ENCODE assay signal across 11 cellular contexts in genomic region chr17:18041776-18042175, GRCh38. TPM values are rescaled to one million over a fixed set of nuclear protein-coding genes. Genes with fewer than 3 reads are reported as not detected.
A peak's percentile ranks its signal among the peaks of the same experiment; 100 is the strongest.
DNase-seq lines count a peak whose midpoint lies in the region; TF ChIP-seq lines count a peak whose summit lies in the region.
"Had no signal": no experiment of that assay in that cellular context is flagged by ENCODE, and none has a peak within 500 bp of the region (broad histone marks: within the 10 kb centered on the region; RNA-seq: fewer than 3 reads in every experiment).

No MANE protein-coding gene starts in this region.

- H3K36me3 ChIP-seq in DOHH2 (ENCODE audit: control insufficient read depth, low read length) (peaks cover 31% of the 10 kb centered on the region), Loucy (ENCODE audit: insufficient read depth, low read length) (no peaks in the 10 kb centered on the region; the same call in 1 of the 2 replicates), neural progenitor cell (no peaks in the 10 kb centered on the region), ovary (no peaks in the 10 kb centered on the region)

- H3K27me3 ChIP-seq in DOHH2 (ENCODE audit: control insufficient read depth, low read length), result no peaks in the 10 kb centered on the region
- H3K27me3 ChIP-seq in Loucy (ENCODE audit: insufficient read depth, low read length, poor library complexity, severe bottlenecking), result no peaks in the 10 kb centered on the region
- no peaks in the 10 kb centered on the region for H3K27me3 ChIP-seq in neural progenitor cell
- H3K27me3 ChIP-seq in ovary, result no peaks in the 10 kb centered on the region
- H3K27me3 ChIP-seq: body of pancreas had no signal

- H3K4me1 Mint-ChIP-seq in neural progenitor cell, result peaks cover 40% of the 10 kb centered on the region

- H3K9ac ChIP-seq in Loucy (ENCODE audit: low read depth, low read length, poor library complexity, severe bottlenecking), result peak overlapping the region; percentile 87
- no peak overlapping the region for H3K9ac ChIP-seq in neural progenitor cell

- TF ChIP-seq EP300 in ovary (IDR thresholded peaks at IDR 0.05), result no peak

- H2AFZ ChIP-seq in Loucy (ENCODE audit: low read length) (no peak overlapping the region), neural progenitor cell (replicated peaks) (no peak overlapping the region)

- peaks cover 45% of the 10 kb centered on the region for H3K4me1 ChIP-seq in DOHH2 (ENCODE audit: control insufficient read depth, low read length)
- H3K4me1 ChIP-seq in Loucy (ENCODE audit: insufficient read depth, low read length, poor library complexity, severe bottlenecking), result peaks cover 45% of the 10 kb centered on the region
- H3K4me1 ChIP-seq in neural progenitor cell, result peaks cover 7% of the 10 kb centered on the region
- H3K4me1 ChIP-seq in ovary (ENCODE audit: insufficient read depth), result peaks cover 7% of the 10 kb centered on the region

- no peak overlapping the region for H3K4me3 ChIP-seq in DOHH2 (ENCODE audit: low read length)
- peak overlapping the region; percentile 97 for H3K4me3 ChIP-seq in Loucy (ENCODE audit: low read length, poor library complexity, severe bottlenecking)
- no peak overlapping the region for H3K4me3 ChIP-seq in choroid plexus epithelial cell (ENCODE audit: low read depth, low read length)
- H3K4me3 ChIP-seq in neural progenitor cell, result no peak overlapping the region
- H3K4me3 ChIP-seq in ovary, result no peak overlapping the region
- H3K4me3 ChIP-seq: body of pancreas had no signal

- intact Hi-C loops in ovary (cut with DNase I), result no loop called here

- peak overlapping the region; percentile 95 for H3K4me3 Mint-ChIP-seq in neural progenitor cell

- peaks cover 65% of the 10 kb centered on the region for H3K79me2 ChIP-seq in DOHH2 (ENCODE audit: control insufficient read depth, low read length)
- peaks cover 52% of the 10 kb centered on the region for H3K79me2 ChIP-seq in Loucy (ENCODE audit: insufficient read depth, low read length)
- peaks cover 38% of the 10 kb centered on the region for H3K79me2 ChIP-seq in neural progenitor cell (ENCODE audit: low read depth)

- TF ChIP-seq CTCF in DOHH2 (IDR thresholded peaks at IDR 0.05; ENCODE audit: low read depth, low read length, poor library complexity, severe bottlenecking) (no peak), Loucy (conservative IDR thresholded peaks at IDR 0.05; ENCODE audit: low read length) (no peak), choroid plexus epithelial cell (conservative IDR thresholded peaks at IDR 0.05; ENCODE audit: low read depth, low read length) (no peak), neural progenitor cell (IDR thresholded peaks at IDR 0.05) (no peak), ovary (IDR thresholded peaks at IDR 0.05) (no peak)

- H3K4me2 ChIP-seq in DOHH2 (ENCODE audit: low read length) (peak overlapping the region; percentile 95; the same call in 1 of the 2 replicates), Loucy (ENCODE audit: low read depth, low read length, poor library complexity, severe bottlenecking) (peak overlapping the region; percentile 99), neural progenitor cell (no peak overlapping the region)

- 47 to 65% (median 53%) methylated on average over 1 of the region's 1 CpG for WGBS in ovary, 3 donors

- DNase-seq in choroid plexus epithelial cell (ENCODE audit: low read depth) (peak; percentile 19), neural progenitor cell (ENCODE audit: low spot score) (no peak), caudate nucleus (lab: John Stamatoyannopoulos, UW) (no peak), occipital lobe (lab: John Stamatoyannopoulos, UW) (no peak), ovary (no peak)
- DNase-seq: activated CD4-positive, CD25-positive, alpha-beta regulatory T cell; body of pancreas; right cardiac atrium had no signal

- H3K9me3 ChIP-seq in DOHH2 (ENCODE audit: control insufficient read depth, insufficient read depth, low read length) (no peaks in the 10 kb centered on the region), Loucy (ENCODE audit: insufficient read depth, low read depth, low read length) (no peaks in the 10 kb centered on the region), neural progenitor cell (ENCODE audit: low read depth) (no peaks in the 10 kb centered on the region), ovary (no peaks in the 10 kb centered on the region)
- H3K9me3 ChIP-seq: body of pancreas had no signal

- H3K9me2 ChIP-seq in DOHH2 (replicated peaks; ENCODE audit: control insufficient read depth, low read length) (no peaks in the 10 kb centered on the region), Loucy (replicated peaks; ENCODE audit: low read depth, low read length) (no peaks in the 10 kb centered on the region)

- peaks cover 1% of the 10 kb centered on the region for H3K36me3 Mint-ChIP-seq in neural progenitor cell
- H3K36me3 Mint-ChIP-seq: stimulated activated memory B cell treated with anti-CD40 and anti-IgM and Interleukin-4, amounts not matched to agents 10 μg/mL and 1 μg/mL and 100 μg/mL, for 72 hours had no signal

- H3F3A ChIP-seq in DOHH2 (ENCODE audit: control insufficient read depth, insufficient read depth) (peaks cover 7% of the 10 kb centered on the region), Loucy (ENCODE audit: low read depth) (no peaks in the 10 kb centered on the region), neural progenitor cell (ENCODE audit: low read depth) (peaks cover 6% of the 10 kb centered on the region)

- no peaks in the 10 kb centered on the region for H3K9me3 Mint-ChIP-seq in neural progenitor cell
- H3K9me3 Mint-ChIP-seq: stimulated activated memory B cell treated with anti-CD40 and anti-IgM and Interleukin-4, amounts not matched to agents 10 μg/mL and 1 μg/mL and 100 μg/mL, for 72 hours had no signal

- H3K27ac ChIP-seq in DOHH2 (ENCODE audit: low read depth, low read length), result no peak overlapping the region
- no peak overlapping the region for H3K27ac ChIP-seq in neural progenitor cell
- H3K27ac ChIP-seq in caudate nucleus (ENCODE audit: low read depth, low read length), result no peak overlapping the region
- no peak overlapping the region for H3K27ac ChIP-seq in ovary
- H3K27ac ChIP-seq: body of pancreas had no signal

- H4K20me1 ChIP-seq in DOHH2 (ENCODE audit: control insufficient read depth, insufficient read depth, low read depth, low read length), result no peaks in the 10 kb centered on the region
- peaks cover 28% of the 10 kb centered on the region for H4K20me1 ChIP-seq in Loucy (ENCODE audit: insufficient read depth, low read length, poor library complexity, severe bottlenecking)
- H4K20me1 ChIP-seq in neural progenitor cell (ENCODE audit: low read depth), result peaks cover 33% of the 10 kb centered on the region

- H3K27ac Mint-ChIP-seq in neural progenitor cell, result no peak overlapping the region

- no peak for TF ChIP-seq POLR2A in ovary (IDR thresholded peaks at IDR 0.05)

- H3K27me3 Mint-ChIP-seq in neural progenitor cell (ENCODE audit: insufficient read depth, low read depth), result peaks cover 5% of the 10 kb centered on the region
- H3K27me3 Mint-ChIP-seq: stimulated activated memory B cell treated with anti-CD40 and anti-IgM and Interleukin-4, amounts not matched to agents 10 μg/mL and 1 μg/mL and 100 μg/mL, for 72 hours had no signal

RNA-seq across cellular contexts. Expression of gene GID4, which starts 2.6 kb away (rescaled TPM):
- total RNA-seq in neural progenitor cell (ENCODE audit: low replicate concordance) (10.6 and 15.1 TPM in 2 replicates), occipital lobe (9.0 TPM), ovary (10 to 100 TPM in 4 of 7 donors, 1 to 10 TPM in 3; 6.0 to 13.2 (median 11.2) TPM)
- polyA plus RNA-seq in ovary, result 10 to 100 TPM in 1 of 2 donors, 1 to 10 TPM in 1; 8.2 to 14.4 TPM

RNA-seq across cellular contexts. Expression of gene ATPAF2, which starts 2.8 kb away (rescaled TPM):
- total RNA-seq in neural progenitor cell (ENCODE audit: low replicate concordance) (9.6 and 17.5 TPM in 2 replicates), occipital lobe (27.6 TPM), ovary (10 to 100 TPM in 5 of 7 donors, 1 to 10 TPM in 2; 5.5 to 18.6 (median 15.5) TPM)
- polyA plus RNA-seq in ovary, result 10 to 100 TPM; 11.7 to 34.5 TPM

RNA-seq across cellular contexts. Expression of gene DRG2, which starts 46.0 kb away (rescaled TPM):
- 24.8 and 46.5 TPM in 2 replicates for total RNA-seq in neural progenitor cell (ENCODE audit: low replicate concordance)
- 14.3 TPM for total RNA-seq in occipital lobe
- 10 to 100 TPM; 24.2 to 45.9 (median 42.0) TPM for total RNA-seq in ovary
- 10 to 100 TPM; 18.1 to 34.7 TPM for polyA plus RNA-seq in ovary
